Comparison of ENCODE assay signal across 1 cellular context in the genomic region with DNA sequence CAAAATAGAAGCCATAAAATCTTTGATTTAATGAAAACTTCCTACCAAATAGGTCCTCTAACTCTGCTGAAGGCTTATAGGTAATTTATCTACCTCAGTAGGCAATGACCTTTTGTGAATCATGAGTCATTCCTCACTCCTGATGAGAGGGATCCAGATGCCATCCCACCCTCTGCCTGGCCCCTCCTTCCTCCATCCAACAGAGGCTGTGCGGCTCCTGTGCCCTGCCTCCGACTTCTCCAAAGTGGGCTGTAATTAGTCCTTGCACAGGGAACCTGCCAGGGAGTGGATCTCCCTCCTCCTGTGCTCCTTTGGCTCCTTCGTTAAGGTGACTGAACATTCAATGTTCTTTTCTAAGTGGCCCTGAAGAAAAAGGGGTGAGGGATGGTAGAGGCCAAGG.
TF ChIP-seq lines count a peak whose summit lies in the region.

No MANE protein-coding gene starts in this region.

TF ChIP-seq in HEK293, 187 proteins besides CTCF, POLR2A, EP300 and RAD21 (continued from another document):
- TF ChIP-seq ZNF280D (tag by site-specific recombination; IDR thresholded peaks at IDR 0.05): no peak
- no peak for TF ChIP-seq KLF9 (tag by site-specific recombination; IDR thresholded peaks at IDR 0.05; ENCODE audit: low read depth)
- TF ChIP-seq ZNF621 (tag by site-specific recombination; IDR thresholded peaks at IDR 0.05): no peak
- no peak for TF ChIP-seq ZNF23 (tag by site-specific recombination; IDR thresholded peaks at IDR 0.05; ENCODE audit: borderline replicate concordance)
- no peak for TF ChIP-seq YY2 (tag by site-specific recombination; IDR thresholded peaks at IDR 0.05)
- TF ChIP-seq ZSCAN16 (tag by site-specific recombination; IDR thresholded peaks at IDR 0.05): no peak
- peak; percentile 49; the same call in 1 of the 2 replicates for TF ChIP-seq ZNF24 (tag by site-specific recombination; IDR thresholded peaks at IDR 0.05)
